ENCODE assay signal across 17 cellular contexts in the genomic region with DNA sequence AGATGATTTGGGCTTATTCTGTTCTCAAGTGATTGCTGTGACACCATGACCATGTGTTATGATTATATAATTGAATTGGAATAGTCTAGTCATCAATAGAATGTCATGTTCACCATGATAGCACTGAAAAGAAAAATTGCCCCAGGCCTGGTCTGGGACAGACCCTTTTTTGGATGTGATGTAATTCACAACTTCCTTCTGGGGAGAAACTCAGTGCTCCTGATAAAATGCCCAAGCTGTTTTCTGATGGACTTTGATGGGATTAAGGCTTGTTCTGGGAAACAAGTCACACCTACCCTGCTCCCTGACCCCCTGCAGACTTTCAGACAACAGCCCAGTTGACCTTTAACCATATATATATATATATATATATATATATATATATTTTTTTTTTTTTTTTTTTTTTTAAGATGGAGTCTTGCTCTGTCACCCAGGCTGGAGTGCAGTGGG.
A peak's percentile ranks its signal among the peaks of the same experiment; 100 is the strongest.
DNase-seq lines count a peak whose midpoint lies in the region; ATAC-seq and TF ChIP-seq lines count a peak whose summit lies in the region.
"Had no signal": no experiment of that assay in that cellular context is flagged by ENCODE, and none has a peak within 500 bp of the region (broad histone marks: within the 10 kb centered on the region; RNA-seq: fewer than 3 reads in every experiment).

No MANE protein-coding gene starts in this region.

- no peak for DNase-seq in activated CD4-positive, CD25-positive, alpha-beta regulatory T cell treated with anti-CD3 and anti-CD28 coated beads, Interleukin-2, amount 50 U/mL, for 72 hours
- DNase-seq in Caco-2: peak; percentile 43 to 64
- DNase-seq in RWPE2 (ENCODE audit: low spot score): no peak
- peak; percentile 13 for DNase-seq in kidney tubule cell (ENCODE audit: low spot score)
- DNase-seq in HK-2 (ENCODE audit: unreplicated experiment): no peak
- no peak for DNase-seq in nephron progenitor cell
- DNase-seq: 8988T, COR-L47, NCI-H1092 treated with DMSO at 0.1 percent for 48 hours, NCI-H187, NCI-H446 treated with DMSO at 0.1 percent for 48 hours, NCI-H748 treated with DMSO at 0.1 percent for 48 hours, Peyer's patch, SHP77 treated with DMSO at 0.1 percent for 48 hours had no signal

- H3K27ac Mint-ChIP-seq in Caco-2 (ENCODE audit: unreplicated experiment) (peak overlapping the region; percentile 90), nephron progenitor cell (no peak overlapping the region)

- H3K4me1 Mint-ChIP-seq in Caco-2 (ENCODE audit: low read depth, unreplicated experiment): peaks cover 25% of the 10 kb centered on the region
- peaks cover 27% of the 10 kb centered on the region for H3K4me1 Mint-ChIP-seq in nephron progenitor cell

- intact Hi-C loops in Caco-2 (cut with micrococcal nuclease; ENCODE audit: unreplicated experiment): no loop called here

- H3K36me3 ChIP-seq in Caco-2 (ENCODE audit: control insufficient read depth, insufficient read depth, low read length): no peaks in the 10 kb centered on the region
- no peaks in the 10 kb centered on the region for H3K36me3 ChIP-seq in RWPE2 (ENCODE audit: low read depth)
- H3K36me3 ChIP-seq: BLaER1 treated with 17β-estradiol and CSF1 and Interleukin-3, amounts not matched to agents 10 nM and 100 nM; Peyer's patch had no signal

- no TSS peak for BruUV-seq in Caco-2 (replicated peaks; lab: Mats Ljungman, UMichigan)

- CTCF ChIA-PET in Caco-2 (lab: Charles Lee): no interaction called here

- H3K27me3 ChIP-seq in Caco-2 (replicated peaks; ENCODE audit: control insufficient read depth, insufficient read depth, low read length) (no peaks in the 10 kb centered on the region), RWPE2 (ENCODE audit: insufficient read depth, poor library complexity, severe bottlenecking) (no peaks in the 10 kb centered on the region)
- H3K27me3 ChIP-seq: BLaER1 treated with 17β-estradiol and CSF1 and Interleukin-3, amounts not matched to agents 10 nM and 100 nM; Peyer's patch had no signal

- POLR2A ChIA-PET in Caco-2 (lab: Charles Lee): no interaction called here

- peaks cover 51% of the 10 kb centered on the region for H3K4me1 ChIP-seq in Caco-2
- H3K4me1 ChIP-seq in RWPE2 (ENCODE audit: insufficient read depth, poor library complexity, severe bottlenecking): peaks cover 7% of the 10 kb centered on the region

- H3K9me3 Mint-ChIP-seq in Caco-2 (ENCODE audit: unreplicated experiment) (peaks cover 23% of the 10 kb centered on the region), nephron progenitor cell (no peaks in the 10 kb centered on the region)

- peak overlapping the region; percentile 56 for H3K4me3 Mint-ChIP-seq in Caco-2 (ENCODE audit: unreplicated experiment)
- H3K4me3 Mint-ChIP-seq in nephron progenitor cell: no peak overlapping the region

- H3K4me3 ChIP-seq in Caco-2 (ENCODE audit: low read depth, low read length) (no peak overlapping the region), RWPE2 (ENCODE audit: severe bottlenecking) (no peak overlapping the region)
- H3K4me3 ChIP-seq: BLaER1 treated with 17β-estradiol and CSF1 and Interleukin-3, amounts not matched to agents 10 nM and 100 nM; Peyer's patch had no signal

- TF ChIP-seq CTCF in Caco-2 (IDR thresholded peaks at IDR 0.05; ENCODE audit: insufficient read depth in 1 of 2, low read depth in 1 of 2, low read length in 1 of 2, severe bottlenecking in 1 of 2, unreplicated experiment in 1 of 2) (no peak), RWPE2 (IDR thresholded peaks at IDR 0.05; ENCODE audit: poor library complexity, severe bottlenecking) (no peak), nephron progenitor cell (IDR thresholded peaks at IDR 0.05) (no peak)

- peak overlapping the region; percentile 22 for H3K27ac ChIP-seq in RWPE2 (ENCODE audit: poor library complexity, severe bottlenecking)
- H3K27ac ChIP-seq: BLaER1 treated with 17β-estradiol and CSF1 and Interleukin-3, amounts not matched to agents 10 nM and 100 nM had no signal

- H3K36me3 Mint-ChIP-seq in Caco-2 (ENCODE audit: insufficient read depth, unreplicated experiment) (peaks cover 30% of the 10 kb centered on the region), nephron progenitor cell (ENCODE audit: low read depth) (no peaks in the 10 kb centered on the region)

- H3K9me3 ChIP-seq in Caco-2: peaks cover 42% of the 10 kb centered on the region
- H3K9me3 ChIP-seq in RWPE2 (ENCODE audit: severe bottlenecking): no peaks in the 10 kb centered on the region
- H3K9me3 ChIP-seq: Peyer's patch had no signal

- H3K27me3 Mint-ChIP-seq in Caco-2 (ENCODE audit: insufficient read depth, unreplicated experiment): no peaks in the 10 kb centered on the region
- peaks cover 6% of the 10 kb centered on the region for H3K27me3 Mint-ChIP-seq in nephron progenitor cell (ENCODE audit: low read depth, poor library complexity)

- ATAC-seq in activated CD4-positive, CD25-positive, alpha-beta regulatory T cell treated with anti-CD3 and anti-CD28 coated beads, Interleukin-2, amount 50 U/mL, for 24 hours: peak; percentile 49 to 69
- no peak for ATAC-seq in RWPE2 (ENCODE audit: low read depth)
- ATAC-seq in HG03108 (IDR thresholded peaks at IDR 0.05; ENCODE audit: unreplicated experiment): no peak

Comparison
In these comparisons a context has a peak if more than half of its experiments do, and no peak if none do; other contexts are left out.
1. ATAC-seq: peak in activated CD4-positive, CD25-positive, alpha-beta regulatory T cell treated with anti-CD3 and anti-CD28 coated beads, Interleukin-2, amount 50 U/mL, for 24 hours (2 of 2); none in RWPE2 (single experiment) and HG03108 (single experiment).
2. DNase-seq: peak in Caco-2 (2 of 2) and kidney tubule cell (single experiment); none in activated CD4-positive, CD25-positive, alpha-beta regulatory T cell treated with anti-CD3 and anti-CD28 coated beads, Interleukin-2, amount 50 U/mL, for 72 hours (single experiment), RWPE2 (single experiment), HK-2 (single experiment) and nephron progenitor cell (single experiment).